16 cellular contexts compared by ENCODE assay signal in genomic region chr6:98836962-98837944, GRCh38. TPM values are rescaled to one million over a fixed set of nuclear protein-coding genes. Genes with fewer than 3 reads are reported as not detected.
DNase-seq lines count a peak whose midpoint lies in the region; ATAC-seq, FAIRE-seq and TF ChIP-seq lines count a peak whose summit lies in the region.
"Had no signal": no experiment of that assay in that cellular context is flagged by ENCODE, and none has a peak within 500 bp of the region (broad histone marks: within the 10 kb centered on the region; RNA-seq: fewer than 3 reads in every experiment).

No MANE protein-coding gene starts in this region.

- peak overlapping the region; percentile 98 for H3K9ac ChIP-seq in SK-N-MC (ENCODE audit: insufficient read length)

- peak; percentile 31 for DNase-seq in SIG-M5 treated with dmso at 0.1 percent for 504 hours (lab: John Stamatoyannopoulos, UW; ENCODE audit: unreplicated experiment)
- no peak for DNase-seq in SIG-M5 (lab: John Stamatoyannopoulos, UW)
- no peak for DNase-seq in SK-N-MC (ENCODE audit: low read depth, low spot score)
- DNase-seq in GM12892 (ENCODE audit: insufficient read length) = no peak
- no peak for DNase-seq in NCI-H82 (lab: John Stamatoyannopoulos, UW)
- DNase-seq: esophagus squamous epithelium; mammary epithelial cell; SHP77; stimulated activated CD4-positive, alpha-beta T cell treated with anti-CD3 and anti-CD28 coated beads, Interleukin-2, amount 100 ng/mL, for 48 hours had no signal

- no peak for TF ChIP-seq POLR2A in GM12892 (IDR thresholded peaks at IDR 0.05; ENCODE audit: low read depth, low read length)

- H3K4me3 ChIP-seq in SK-N-MC = peak overlapping the region; percentile 99
- H3K4me3 ChIP-seq: esophagus squamous epithelium had no signal

- peaks cover 12% of the 10 kb centered on the region for H3K27me3 ChIP-seq in layer of hippocampus (ENCODE audit: control insufficient read depth, insufficient read depth, low read length)

- H3K36me3 ChIP-seq in SK-N-MC (ENCODE audit: insufficient read depth, low read length) = peaks cover 67% of the 10 kb centered on the region
- H3K36me3 ChIP-seq: esophagus squamous epithelium had no signal

- FAIRE-seq in GM12892 (lab: Jason Lieb, UNC) = no peak
- FAIRE-seq: colon had no signal

- H3K27ac ChIP-seq in SK-N-MC (peak overlapping the region; percentile 99), layer of hippocampus (ENCODE audit: low read depth, low read length) (peak overlapping the region; percentile 30), temporal lobe (ENCODE audit: low read depth, low read length) (peak overlapping the region; percentile 52)
- H3K27ac ChIP-seq: esophagus squamous epithelium, VCaP had no signal

- H3K9me3 ChIP-seq in SK-N-MC (ENCODE audit: low read depth, low read length) = peaks cover 13% of the 10 kb centered on the region; the same call in 1 of the 2 replicates
- H3K9me3 ChIP-seq: esophagus squamous epithelium had no signal

- ATAC-seq in HG02938 (IDR thresholded peaks at IDR 0.05; ENCODE audit: unreplicated experiment) = no peak

RNA-seq across cellular contexts. Expression of gene POU3F2, which starts 2.9 kb away (rescaled TPM):
- total RNA-seq in temporal lobe = 156 TPM
- not detected for polyA plus RNA-seq in GM12892 (2012; ENCODE audit: missing spikeins)
- total RNA-seq: esophagus squamous epithelium, mammary epithelial cell, NCI-H460, pulmonary artery endothelial cell had no signal
- polyA plus RNA-seq: mammary epithelial cell had no signal

Comparison
In these comparisons a context has a peak if more than half of its experiments do, and no peak if none do; other contexts are left out.
1. H3K27ac ChIP-seq: peak in every context shown above with its lines; median percentile 99 in SK-N-MC; 52 in temporal lobe; 30 in layer of hippocampus.